Comparison of ENCODE assay signal across 18 cellular contexts in the genomic region with DNA sequence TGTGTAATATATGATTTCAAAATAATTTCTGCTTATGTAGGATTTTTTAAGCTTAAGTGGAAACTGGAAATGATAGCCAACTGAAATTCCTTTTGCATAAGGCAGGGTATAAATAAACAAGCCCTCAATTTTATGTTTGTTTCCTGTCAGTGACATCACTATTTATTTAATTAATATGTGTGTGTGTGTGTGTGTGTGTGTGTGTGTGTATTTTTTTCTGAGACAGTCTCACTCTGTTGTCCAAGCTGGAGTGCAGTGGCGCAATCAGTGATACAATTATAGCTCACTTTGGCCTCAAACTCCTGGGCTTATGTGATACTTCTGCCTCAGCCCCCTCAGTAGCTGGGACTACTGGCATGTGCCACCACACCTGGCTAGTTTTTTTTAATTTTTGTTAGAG.
"Had no signal": no experiment of that assay in that cellular context is flagged by ENCODE, and none has a peak within 500 bp of the region (broad histone marks: within the 10 kb centered on the region; RNA-seq: fewer than 3 reads in every experiment).

No MANE protein-coding gene starts in this region.

- H3K4me3 ChIP-seq: gastroesophageal sphincter, psoas muscle, right lobe of liver, upper lobe of left lung had no signal

- H3K27me3 Mint-ChIP-seq: activated CD4-positive, alpha-beta T cell treated with anti-CD3 and anti-CD28 coated beads, Interleukin-2, amount 10 ng/mL, durations not matched to agents 7 days and 5 days; activated naive CD4-positive, alpha-beta T cell treated with anti-CD3 and anti-CD28 coated beads, Interleukin-2, amount 50 U/mL, for 24 hours; brain; T-helper 17 cell had no signal

- H3K9me3 Mint-ChIP-seq: activated CD4-positive, alpha-beta T cell treated with anti-CD3 and anti-CD28 coated beads, Interleukin-2, amount 10 ng/mL, durations not matched to agents 7 days and 5 days; activated naive CD4-positive, alpha-beta T cell treated with anti-CD3 and anti-CD28 coated beads, Interleukin-2, amount 50 U/mL, for 24 hours; brain had no signal

- DNase-seq: activated CD4-positive, alpha-beta T cell treated with anti-CD3 and anti-CD28 coated beads, Interleukin-2, amount 10 ng/mL, durations not matched to agents 7 days and 5 days; activated CD4-positive, CD25-positive, alpha-beta regulatory T cell; activated effector memory CD4-positive, alpha-beta T cell treated with Interleukin-2 at 50 U/mL for 16 hours; amygdala; cerebellar nuclear complex; dermis blood vessel endothelial cell; kidney; left ventricle myocardium superior; nephron progenitor cell; psoas muscle; right lobe of liver; stimulated activated CD4-positive, alpha-beta T cell treated with anti-CD3 and anti-CD28 coated beads, Interleukin-12 subunit alpha, Interleukin-12 subunit beta, amount 100 ng/mL, for 4 hours; stimulated activated naive CD4-positive, alpha-beta T cell treated with Interleukin-2 at 50 U/mL for 16 hours; T-helper 17 cell; upper lobe of left lung had no signal

- H3K4me3 Mint-ChIP-seq: activated CD4-positive, alpha-beta T cell treated with anti-CD3 and anti-CD28 coated beads, Interleukin-2, amount 10 ng/mL, durations not matched to agents 7 days and 5 days; activated naive CD4-positive, alpha-beta T cell treated with anti-CD3 and anti-CD28 coated beads, Interleukin-2, amount 50 U/mL, for 24 hours; brain; nephron progenitor cell had no signal

- H3K27ac ChIP-seq: gastroesophageal sphincter, psoas muscle, right lobe of liver, upper lobe of left lung had no signal

- H3K4me1 ChIP-seq: gastroesophageal sphincter, psoas muscle, right lobe of liver, upper lobe of left lung had no signal

- H3K27me3 ChIP-seq: gastroesophageal sphincter, right lobe of liver, upper lobe of left lung had no signal

- H3K27ac Mint-ChIP-seq: activated CD4-positive, alpha-beta T cell treated with anti-CD3 and anti-CD28 coated beads, Interleukin-2, amount 10 ng/mL, durations not matched to agents 7 days and 5 days; activated naive CD4-positive, alpha-beta T cell treated with anti-CD3 and anti-CD28 coated beads, Interleukin-2, amount 50 U/mL, for 24 hours; brain; nephron progenitor cell; T-helper 17 cell had no signal

- H3K4me1 Mint-ChIP-seq: brain, nephron progenitor cell had no signal

- H3K9me3 ChIP-seq: gastroesophageal sphincter, psoas muscle, right lobe of liver, upper lobe of left lung had no signal
